13 cellular contexts compared by ENCODE assay signal in the genomic region with DNA sequence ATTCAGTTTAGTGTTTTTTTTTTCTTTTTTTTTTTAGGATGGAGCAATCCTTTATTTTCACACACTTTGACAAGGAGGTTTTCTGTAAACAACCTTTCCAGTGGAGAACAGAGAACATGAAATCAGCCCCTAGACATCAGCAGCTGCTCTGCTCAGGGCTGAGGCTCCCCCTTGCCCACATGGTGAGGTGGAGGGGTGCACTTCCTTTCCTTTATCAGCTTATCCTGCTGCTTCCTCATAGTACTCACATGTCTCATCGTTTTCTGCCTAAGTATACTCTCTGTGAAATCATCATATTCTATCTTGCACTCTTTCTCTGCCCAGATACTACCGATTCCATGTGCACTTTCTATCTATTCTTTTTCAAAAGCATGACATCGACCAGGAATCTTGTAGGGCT. TPM values are rescaled to one million over a fixed set of nuclear protein-coding genes. Genes with fewer than 3 reads are reported as not detected.
DNase-seq lines count a peak whose midpoint lies in the region; ATAC-seq, FAIRE-seq and TF ChIP-seq lines count a peak whose summit lies in the region.
"Had no signal": no experiment of that assay in that cellular context is flagged by ENCODE, and none has a peak within 500 bp of the region (broad histone marks: within the 10 kb centered on the region; RNA-seq: fewer than 3 reads in every experiment).

No MANE protein-coding gene starts in this region.

- intact Hi-C loops in gastrocnemius medialis (cut with DNase I; ENCODE audit: low total_unique reads) (no loop called here), PC-9 (cut with micrococcal nuclease; ENCODE audit: unreplicated experiment) (no loop called here)

- H3K4me2 ChIP-seq in astrocyte (ENCODE audit: low read length) (peak overlapping the region; percentile 4), PC-9 (no peak overlapping the region)
- H3K4me2 ChIP-seq: BLaER1 had no signal

- peak; percentile 66 for FAIRE-seq in astrocyte (lab: Jason Lieb, UNC)
- FAIRE-seq: H54 had no signal

- H3K27ac Mint-ChIP-seq in astrocyte (ENCODE audit: unreplicated experiment) = no peak overlapping the region
- H3K27ac Mint-ChIP-seq: activated T-helper 2 cell treated with anti-CD3 and anti-CD28 coated beads, Interferon-gamma antibody, Interleukin-2, Interleukin-4, amounts not matched to agents 10 μg/mL and 5 μg/mL and 100 μg/mL, durations not matched to agents 14 hours and 24 hours and 36 hours; immature natural killer cell had no signal

- H3K27me3 ChIP-seq in astrocyte (ENCODE audit: insufficient read depth, low read length) (no peaks in the 10 kb centered on the region), gastrocnemius medialis (no peaks in the 10 kb centered on the region), PC-9 (ENCODE audit: insufficient read depth, low read depth) (no peaks in the 10 kb centered on the region)
- H3K27me3 ChIP-seq: BLaER1 had no signal

- H2AFZ ChIP-seq in astrocyte (ENCODE audit: low read depth, low read length) = peak overlapping the region; percentile 33
- H2AFZ ChIP-seq in PC-9 = no peak overlapping the region

- CTCF ChIA-PET in PC-9 (lab: Charles Lee) = no interaction called here

- no peaks in the 10 kb centered on the region for H3K36me3 Mint-ChIP-seq in astrocyte (ENCODE audit: low read depth, unreplicated experiment)

- POLR2A ChIA-PET in PC-9 (lab: Charles Lee; ENCODE audit: unreplicated experiment) = no interaction called here

- no peak overlapping the region for H3K4me3 ChIP-seq in astrocyte (ENCODE audit: insufficient read depth, low read depth, low read length)
- no peak overlapping the region for H3K4me3 ChIP-seq in gastrocnemius medialis
- no peak overlapping the region for H3K4me3 ChIP-seq in PC-9
- H3K4me3 ChIP-seq: BLaER1 had no signal

- H3K9me3 Mint-ChIP-seq in astrocyte (ENCODE audit: unreplicated experiment) = peaks cover 6% of the 10 kb centered on the region
- H3K9me3 Mint-ChIP-seq: activated T-helper 2 cell treated with anti-CD3 and anti-CD28 coated beads, Interferon-gamma antibody, Interleukin-2, Interleukin-4, amounts not matched to agents 10 μg/mL and 5 μg/mL and 100 μg/mL, durations not matched to agents 14 hours and 24 hours and 36 hours had no signal

- ATAC-seq in gastrocnemius medialis = no peak
- ATAC-seq: sciatic nerve had no signal

- BruUV-seq in PC-9 (replicated peaks; lab: Mats Ljungman, UMichigan) = no TSS peak

- H3F3A ChIP-seq in PC-9 (ENCODE audit: insufficient read depth, low read depth) = no peaks in the 10 kb centered on the region

- DNase-seq in HPDE6-E6E7 (ENCODE audit: extremely low spot score) = peak; percentile 21
- peak; percentile 77 for DNase-seq in NCI-H82 (lab: John Stamatoyannopoulos, UW)
- no peak for DNase-seq in astrocyte (ENCODE audit: low read depth)
- peak; percentile 51 for DNase-seq in non-pigmented ciliary epithelial cell (ENCODE audit: low read depth)
- no peak for DNase-seq in activated CD4-positive, alpha-beta T cell treated with anti-CD3 and anti-CD28 coated beads for 1 hour
- no peak for DNase-seq in gastrocnemius medialis
- no peak for DNase-seq in PC-9
- DNase-seq: immature natural killer cell had no signal

- H3K9ac ChIP-seq in astrocyte (ENCODE audit: low read length) = no peak overlapping the region
- H3K9ac ChIP-seq: BLaER1 had no signal

- in situ Hi-C loops in gastrocnemius medialis (cut with MboI; ENCODE audit: low sequenced_read_pairs in 4 of 4) = no loop called here

- no peak for TF ChIP-seq CTCF in astrocyte (IDR thresholded peaks at IDR 0.05; ENCODE audit: insufficient read depth, low read depth, low read length)
- no peak for TF ChIP-seq CTCF in gastrocnemius medialis (IDR thresholded peaks at IDR 0.05 in 4 of 5, conservative IDR thresholded peaks at IDR 0.05 in 1 of 5)
- TF ChIP-seq CTCF in PC-9 (conservative IDR thresholded peaks at IDR 0.05) = no peak

- H3K27me3 Mint-ChIP-seq in astrocyte (ENCODE audit: low read depth, unreplicated experiment) = no peaks in the 10 kb centered on the region

- H3K27ac ChIP-seq in astrocyte (ENCODE audit: low read depth, low read length) = no peak overlapping the region
- no peak overlapping the region for H3K27ac ChIP-seq in gastrocnemius medialis
- no peak overlapping the region for H3K27ac ChIP-seq in PC-9
- H3K27ac ChIP-seq: BLaER1, VCaP had no signal

- no peak overlapping the region for H3K4me3 Mint-ChIP-seq in astrocyte (ENCODE audit: unreplicated experiment)
- H3K4me3 Mint-ChIP-seq: immature natural killer cell had no signal

- H3K79me2 ChIP-seq in astrocyte (ENCODE audit: insufficient read depth, low read length) = no peaks in the 10 kb centered on the region
- H3K79me2 ChIP-seq in PC-9 (ENCODE audit: low read depth) = no peaks in the 10 kb centered on the region

- H3K9me2 ChIP-seq in PC-9 (ENCODE audit: insufficient read depth) = no peaks in the 10 kb centered on the region

- no peaks in the 10 kb centered on the region for H3K4me1 ChIP-seq in astrocyte (ENCODE audit: insufficient read depth, low read length)
- no peaks in the 10 kb centered on the region for H3K4me1 ChIP-seq in gastrocnemius medialis
- no peaks in the 10 kb centered on the region for H3K4me1 ChIP-seq in PC-9 (replicated peaks; ENCODE audit: insufficient read depth)

- H3K36me3 ChIP-seq in astrocyte (ENCODE audit: insufficient read depth, low read length) = no peaks in the 10 kb centered on the region
- no peaks in the 10 kb centered on the region for H3K36me3 ChIP-seq in gastrocnemius medialis
- no peaks in the 10 kb centered on the region for H3K36me3 ChIP-seq in PC-9 (ENCODE audit: low read depth)
- H3K36me3 ChIP-seq: BLaER1 had no signal

- peaks cover 23% of the 10 kb centered on the region for H3K4me1 Mint-ChIP-seq in astrocyte (ENCODE audit: low read depth, unreplicated experiment)
- H3K4me1 Mint-ChIP-seq: immature natural killer cell had no signal

- no peaks in the 10 kb centered on the region for H3K9me3 ChIP-seq in astrocyte (ENCODE audit: insufficient read depth, low read depth, low read length)
- H3K9me3 ChIP-seq in gastrocnemius medialis = no peaks in the 10 kb centered on the region
- no peaks in the 10 kb centered on the region; the same call in 1 of the 2 replicates for H3K9me3 ChIP-seq in PC-9 (ENCODE audit: insufficient read depth, low read depth)

- no peak for TF ChIP-seq POLR2A in gastrocnemius medialis (IDR thresholded peaks at IDR 0.05)

- H4K20me1 ChIP-seq in astrocyte (ENCODE audit: insufficient read depth, low read length) (no peaks in the 10 kb centered on the region), PC-9 (ENCODE audit: insufficient read depth) (no peaks in the 10 kb centered on the region)
- H4K20me1 ChIP-seq: BLaER1 had no signal

RNA-seq across cellular contexts. Expression of a gene that starts 47.6 kb away (rescaled TPM):
- total RNA-seq in astrocyte = 2.1 and 4.1 TPM in 2 replicates
- total RNA-seq in gastrocnemius medialis = under 1 TPM in 2 of 4 donors, not detected in 2; 0.09 to 0.29 TPM
- total RNA-seq in PC-9 (2021) = 9.6 and 11.3 TPM in 2 replicates
- total RNA-seq: activated T-helper 2 cell treated with anti-CD3 and anti-CD28 coated beads, Interferon-gamma antibody, Interleukin-2, Interleukin-4, amounts not matched to agents 10 μg/mL and 5 μg/mL and 100 μg/mL, durations not matched to agents 14 hours and 24 hours and 36 hours had no signal

Comparison
In these comparisons a context has a peak if more than half of its experiments do, and no peak if none do; other contexts are left out.
1. DNase-seq: peak in HPDE6-E6E7 (single experiment), NCI-H82 (single experiment) and non-pigmented ciliary epithelial cell (single experiment); none in astrocyte (single experiment), activated CD4-positive, alpha-beta T cell treated with anti-CD3 and anti-CD28 coated beads for 1 hour (single experiment), gastrocnemius medialis (0 of 2) and PC-9 (0 of 2).